35 cellular contexts compared by ENCODE assay signal in the genomic region with DNA sequence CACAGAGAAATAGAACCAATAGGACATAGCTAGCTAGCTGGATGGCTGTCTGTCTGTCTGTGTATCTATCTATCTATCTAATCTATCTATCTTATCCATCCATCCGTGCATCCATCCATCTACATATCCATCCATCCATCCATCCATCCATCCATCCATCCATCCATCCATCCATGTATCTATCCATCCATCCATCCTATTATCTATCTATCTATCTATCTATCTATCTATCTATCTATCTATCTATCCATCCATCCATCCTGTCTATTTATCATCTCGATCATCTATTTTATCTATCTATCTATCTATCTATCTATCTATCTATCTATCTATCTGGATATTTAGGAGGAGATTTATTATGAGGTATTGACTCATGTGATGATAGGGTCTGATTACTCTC.
"Had no signal": no experiment of that assay in that cellular context is flagged by ENCODE, and none has a peak within 500 bp of the region (broad histone marks: within the 10 kb centered on the region; RNA-seq: fewer than 3 reads in every experiment).

No MANE protein-coding gene starts in this region.

- DNase-seq: Karpas-422, Kasumi-1, MG63, MM.1S, MV-4-11, NCI-H1048, NCI-H1092, NCI-H1092 treated with DMSO at 0.1 percent for 48 hours, NCI-H1105, NCI-H1105 treated with DMSO at 0.1 percent for 48 hours, NCI-H1417, NCI-H1417 treated with DMSO at 0.1 percent for 48 hours, NCI-H1436, NCI-H1436 treated with DMSO at 0.1 percent for 48 hours, NCI-H146, NCI-H1694, NCI-H1694 treated with DMSO at 0.1 percent for 48 hours, NCI-H187, NCI-H187 treated with DMSO at 0.1 percent for 48 hours, NCI-H1930, NCI-H2029, NCI-H2029 treated with DMSO at 0.1 percent for 48 hours, NCI-H2081, NCI-H2081 treated with DMSO at 0.1 percent for 48 hours, NCI-H2107, NCI-H2171 treated with DMSO at 0.1 percent for 48 hours, NCI-H2227 treated with DMSO at 0.1 percent for 48 hours, NCI-H226, NCI-H345, NCI-H446, NCI-H446 treated with DMSO at 0.1 percent for 48 hours, NCI-H510A, NCI-H510A treated with DMSO at 0.1 percent for 48 hours, NCI-H524, NCI-H524 treated with DMSO at 0.1 percent for 48 hours had no signal

- H3K36me3 ChIP-seq: MG63 had no signal

- H3K9me3 ChIP-seq: MG63 had no signal

- H3K4me3 ChIP-seq: MG63 had no signal

- H3K27me3 ChIP-seq: MG63 had no signal
